16 cellular contexts compared by ENCODE assay signal in genomic region chr20:8518878-8519277, GRCh38.
"Had no signal": no experiment of that assay in that cellular context is flagged by ENCODE, and none has a peak within 500 bp of the region (broad histone marks: within the 10 kb centered on the region; RNA-seq: fewer than 3 reads in every experiment).

No MANE protein-coding gene starts in this region.

- ATAC-seq: activated CD4-positive, CD25-positive, alpha-beta regulatory T cell treated with anti-CD3 and anti-CD28 coated beads, Interleukin-2, amount 50 U/mL, for 24 hours; foreskin keratinocyte; heart left ventricle; left lung; pancreas; T-helper 17 cell had no signal

- H3K4me1 ChIP-seq: foreskin keratinocyte, pancreas had no signal

- H3K27me3 ChIP-seq: brain microvascular endothelial cell, foreskin keratinocyte, heart left ventricle, left lung, pancreas had no signal

- H3K4me3 ChIP-seq: heart left ventricle, left lung, pancreas had no signal

- H3K9me3 Mint-ChIP-seq: nephron had no signal

- H3K9me3 ChIP-seq: heart left ventricle, left lung, pancreas had no signal

- H3K36me3 Mint-ChIP-seq: activated naive CD8-positive, alpha-beta T cell had no signal

- H3K4me3 Mint-ChIP-seq: activated naive CD8-positive, alpha-beta T cell; nephron; T-helper 17 cell had no signal

- H3K27ac ChIP-seq: brain microvascular endothelial cell, foreskin keratinocyte, heart left ventricle, left lung, pancreas had no signal

- DNase-seq: activated CD4-positive, alpha-beta T cell treated with anti-CD3 and anti-CD28 coated beads, Interleukin-2, amount 50 U/mL, for 48 hours; activated gamma-delta T cell; activated T-cell treated with anti-CD3 and anti-CD28 coated beads, Interleukin-2, amount 50 U/mL, for 48 hours; brain microvascular endothelial cell; foreskin keratinocyte; heart left ventricle; left lung; mesenchymal stem cell; pancreas; stimulated activated CD4-positive, alpha-beta T cell treated with anti-CD3 and anti-CD28 coated beads, Interleukin-12 subunit alpha, Interleukin-12 subunit beta, amount 100 ng/mL, for 4 hours; stimulated activated naive CD4-positive, alpha-beta T cell treated with Interleukin-2 at 50 U/mL for 16 hours; T-helper 17 cell; trophoblast cell had no signal

- H3K27ac Mint-ChIP-seq: activated naive CD8-positive, alpha-beta T cell; nephron; T-helper 17 cell had no signal

- H3K36me3 ChIP-seq: brain microvascular endothelial cell, heart left ventricle, left lung, pancreas had no signal

- H3K27me3 Mint-ChIP-seq: activated naive CD8-positive, alpha-beta T cell; T-helper 17 cell had no signal
